In genomic region chr21:43600642-43601397, GRCh38 we compare ENCODE assay signal across 12 cellular contexts. TPM values are rescaled to one million over a fixed set of nuclear protein-coding genes. Genes with fewer than 3 reads are reported as not detected.
DNase-seq lines count a peak whose midpoint lies in the region; ATAC-seq and TF ChIP-seq lines count a peak whose summit lies in the region.
"Had no signal": no experiment of that assay in that cellular context is flagged by ENCODE, and none has a peak within 500 bp of the region (broad histone marks: within the 10 kb centered on the region; RNA-seq: fewer than 3 reads in every experiment).

No MANE protein-coding gene starts in this region.

- no peaks in the 10 kb centered on the region for H3K27me3 ChIP-seq in WERI-Rb-1 (ENCODE audit: insufficient read depth, low read depth, severe bottlenecking)
- no peaks in the 10 kb centered on the region for H3K27me3 ChIP-seq in endodermal cell (ENCODE audit: control insufficient read depth, insufficient read depth, low read length, poor library complexity, severe bottlenecking)
- H3K27me3 ChIP-seq: spleen had no signal

- H3K4me1 ChIP-seq in endodermal cell (ENCODE audit: control insufficient read depth, insufficient read depth, low read length) = no peaks in the 10 kb centered on the region

- no peaks in the 10 kb centered on the region for H3K36me3 Mint-ChIP-seq in activated CD4-positive, alpha-beta T cell treated with anti-CD3 and anti-CD28 coated beads, Interleukin-2, amount 10 ng/mL, durations not matched to agents 7 days and 5 days (ENCODE audit: low read depth)
- no peaks in the 10 kb centered on the region for H3K36me3 Mint-ChIP-seq in endodermal cell (ENCODE audit: low read depth)

- no peaks in the 10 kb centered on the region for H3K9me3 Mint-ChIP-seq in activated CD4-positive, alpha-beta T cell treated with anti-CD3 and anti-CD28 coated beads, Interleukin-2, amount 10 ng/mL, durations not matched to agents 7 days and 5 days
- H3K9me3 Mint-ChIP-seq in endodermal cell = no peaks in the 10 kb centered on the region

- POLR2A ChIA-PET in activated CD4-positive, alpha-beta T cell treated with anti-CD3 and anti-CD28 coated beads, Interleukin-2, amount 10 ng/mL, durations not matched to agents 7 days and 5 days (lab: Charles Lee) = no interaction called here

- H3K9ac ChIP-seq in endodermal cell (ENCODE audit: extremely low read depth, low read length, poor library complexity, severe bottlenecking) = no peak overlapping the region

- TF ChIP-seq CTCF in WERI-Rb-1 (IDR thresholded peaks at IDR 0.05; ENCODE audit: low read depth, low read length) (no peak), endodermal cell (conservative IDR thresholded peaks at IDR 0.05) (no peak)

- H3K9me3 ChIP-seq in WERI-Rb-1 (ENCODE audit: severe bottlenecking) (no peaks in the 10 kb centered on the region), endodermal cell (ENCODE audit: control insufficient read depth, low read length) (no peaks in the 10 kb centered on the region)
- H3K9me3 ChIP-seq: spleen had no signal

- no peak overlapping the region for H3K27ac ChIP-seq in WERI-Rb-1
- H3K27ac ChIP-seq in endodermal cell (ENCODE audit: low read depth, low read length) = no peak overlapping the region
- H3K27ac ChIP-seq: spleen had no signal

- H3K4me3 ChIP-seq in WERI-Rb-1 (ENCODE audit: low read depth, low read length) (no peak overlapping the region), endodermal cell (ENCODE audit: low read length) (no peak overlapping the region)
- H3K4me3 ChIP-seq: spleen had no signal

- peaks cover 6% of the 10 kb centered on the region for H3K27me3 Mint-ChIP-seq in activated CD4-positive, alpha-beta T cell treated with anti-CD3 and anti-CD28 coated beads, Interleukin-2, amount 10 ng/mL, durations not matched to agents 7 days and 5 days
- H3K27me3 Mint-ChIP-seq in endodermal cell (ENCODE audit: insufficient read depth) = no peaks in the 10 kb centered on the region

- peaks cover 20% of the 10 kb centered on the region for H3K4me1 Mint-ChIP-seq in activated CD4-positive, alpha-beta T cell treated with anti-CD3 and anti-CD28 coated beads, Interleukin-2, amount 10 ng/mL, durations not matched to agents 7 days and 5 days
- H3K4me1 Mint-ChIP-seq in endodermal cell = no peaks in the 10 kb centered on the region
- H3K4me1 Mint-ChIP-seq: T-helper 17 cell had no signal

- no peaks in the 10 kb centered on the region; the same call in 1 of the 2 replicates for H3K36me3 ChIP-seq in WERI-Rb-1
- no peaks in the 10 kb centered on the region for H3K36me3 ChIP-seq in endodermal cell (ENCODE audit: control insufficient read depth, insufficient read depth, low read length)
- H3K36me3 ChIP-seq: spleen had no signal

- peak; percentile 77 for DNase-seq in AG20443 (ENCODE audit: low spot score)
- peak; percentile 47 for DNase-seq in LoVo (ENCODE audit: low spot score)
- peak; percentile 51 for DNase-seq in WERI-Rb-1
- DNase-seq in iris pigment epithelial cell (ENCODE audit: low read depth) = peak; percentile 97
- DNase-seq in activated CD4-positive, alpha-beta T cell treated with anti-CD3 and anti-CD28 coated beads, Interleukin-2, amount 10 ng/mL, durations not matched to agents 7 days and 5 days = no peak
- no peak for DNase-seq in endodermal cell
- DNase-seq: KBM-7, NCI-H510A treated with DMSO at 0.1 percent for 48 hours, spleen, T-helper 17 cell had no signal

- 91 to 92% methylated on average over 10 to 12 of the region's 12 CpGs for WGBS in endodermal cell (ENCODE audit: insufficient coverage in 1 of 2, insufficient read length in 1 of 2), 2 experiments

- H3K27ac Mint-ChIP-seq in activated CD4-positive, alpha-beta T cell treated with anti-CD3 and anti-CD28 coated beads, Interleukin-2, amount 10 ng/mL, durations not matched to agents 7 days and 5 days = no peak overlapping the region
- no peak overlapping the region for H3K27ac Mint-ChIP-seq in endodermal cell
- H3K27ac Mint-ChIP-seq: T-helper 17 cell had no signal

- CTCF ChIA-PET in activated CD4-positive, alpha-beta T cell treated with anti-CD3 and anti-CD28 coated beads, Interleukin-2, amount 10 ng/mL, durations not matched to agents 7 days and 5 days (lab: Charles Lee) = interaction anchor here (0.7 kb wide), 1 partner anchor 15 kb away, joined by 3 read pairs; no protein-coding TSS in a partner anchor

- H3K4me3 Mint-ChIP-seq in activated CD4-positive, alpha-beta T cell treated with anti-CD3 and anti-CD28 coated beads, Interleukin-2, amount 10 ng/mL, durations not matched to agents 7 days and 5 days = no peak overlapping the region
- H3K4me3 Mint-ChIP-seq in endodermal cell = no peak overlapping the region
- H3K4me3 Mint-ChIP-seq: T-helper 17 cell had no signal

- ATAC-seq in GM19035 (IDR thresholded peaks at IDR 0.05; ENCODE audit: unreplicated experiment) (no peak), HG03432 (IDR thresholded peaks at IDR 0.05; ENCODE audit: unreplicated experiment) (no peak)
- ATAC-seq: T-helper 17 cell had no signal

RNA-seq across cellular contexts. Expression of gene HSF2BP, which starts 58.5 kb away (rescaled TPM):
- under 1 TPM; 0.56 to 0.72 TPM for total RNA-seq in activated CD4-positive, alpha-beta T cell treated with anti-CD3 and anti-CD28 coated beads, Interleukin-2, amount 10 ng/mL, durations not matched to agents 7 days and 5 days
- total RNA-seq in endodermal cell = 1 to 10 TPM; 1.7 to 1.9 TPM
- 0.96 TPM for polyA plus RNA-seq in endodermal cell (2013, experiment 1 of 2)
- polyA plus RNA-seq in endodermal cell (2013, experiment 2 of 2) = 0.87 TPM

RNA-seq across cellular contexts. Expression of gene RRP1B, which starts 58.5 kb away (rescaled TPM):
- total RNA-seq in activated CD4-positive, alpha-beta T cell treated with anti-CD3 and anti-CD28 coated beads, Interleukin-2, amount 10 ng/mL, durations not matched to agents 7 days and 5 days = 10 to 100 TPM; 47.7 to 48.1 TPM
- total RNA-seq in endodermal cell = 10 to 100 TPM; 44.1 to 46.0 TPM
- 33.6 TPM for polyA plus RNA-seq in endodermal cell (2013, experiment 1 of 2)
- polyA plus RNA-seq in endodermal cell (2013, experiment 2 of 2) = 32.3 TPM

Comparison
In these comparisons a context has a peak if more than half of its experiments do, and no peak if none do; other contexts are left out.
1. DNase-seq: peak in AG20443 (single experiment), LoVo (single experiment), WERI-Rb-1 (single experiment) and iris pigment epithelial cell (single experiment); none in activated CD4-positive, alpha-beta T cell treated with anti-CD3 and anti-CD28 coated beads, Interleukin-2, amount 10 ng/mL, durations not matched to agents 7 days and 5 days (single experiment) and endodermal cell (single experiment).